ENCODE assay signal across 8 cellular contexts in genomic region chr12:56190695-56191155, GRCh38. TPM values are rescaled to one million over a fixed set of nuclear protein-coding genes. Genes with fewer than 3 reads are reported as not detected.
DNase-seq lines count a peak whose midpoint lies in the region; ATAC-seq and TF ChIP-seq lines count a peak whose summit lies in the region.

No MANE protein-coding gene starts in this region.

- peak overlapping the region; percentile 98 for H3K27ac Mint-ChIP-seq in endodermal cell

- H3F3A ChIP-seq in DOHH2 (ENCODE audit: control insufficient read depth, insufficient read depth): peaks cover 17% of the 10 kb centered on the region

- 44 to 51% methylated on average over 7 to 9 of the region's 9 CpGs for WGBS in endodermal cell (ENCODE audit: insufficient coverage in 1 of 2, insufficient read length in 1 of 2), 2 experiments

- H3K4me2 ChIP-seq in DOHH2 (ENCODE audit: low read length) (peak overlapping the region; percentile 85), osteoblast (ENCODE audit: insufficient read depth, low read length) (peak overlapping the region; percentile 98)

- no peaks in the 10 kb centered on the region for H3K9me3 ChIP-seq in DOHH2 (ENCODE audit: control insufficient read depth, insufficient read depth, low read length)
- no peaks in the 10 kb centered on the region for H3K9me3 ChIP-seq in endodermal cell (ENCODE audit: control insufficient read depth, low read length)
- no peaks in the 10 kb centered on the region for H3K9me3 ChIP-seq in osteoblast (ENCODE audit: low read depth, low read length)

- DNase-seq in NCI-H69 (lab: John Stamatoyannopoulos, UW): peak; percentile 66
- DNase-seq in endodermal cell: peak; percentile 72
- no peak for DNase-seq in osteoblast (ENCODE audit: insufficient read length, low spot score, missing footprints)
- no peak for DNase-seq in stimulated activated CD4-positive, alpha-beta T cell treated with anti-CD3 and anti-CD28 coated beads, Interleukin-2, amount 100 ng/mL, for 24 hours
- DNase-seq in UCSD-AML1 (lab: John Stamatoyannopoulos, UW; ENCODE audit: unreplicated experiment): no peak

- H3K4me3 Mint-ChIP-seq in endodermal cell: peak overlapping the region; percentile 97

- no peaks in the 10 kb centered on the region for H3K9me2 ChIP-seq in DOHH2 (replicated peaks; ENCODE audit: control insufficient read depth, low read length)

- peaks cover 28% of the 10 kb centered on the region for H3K36me3 Mint-ChIP-seq in endodermal cell (ENCODE audit: low read depth)

- H3K4me1 Mint-ChIP-seq in endodermal cell: peaks cover 12% of the 10 kb centered on the region

- no peaks in the 10 kb centered on the region for H3K9me3 Mint-ChIP-seq in endodermal cell

- no peak for ATAC-seq in HG03097 (IDR thresholded peaks at IDR 0.05; ENCODE audit: low FRiP score, unreplicated experiment)
- ATAC-seq in GM19463 (IDR thresholded peaks at IDR 0.05; ENCODE audit: unreplicated experiment): no peak

- TF ChIP-seq CTCF in DOHH2 (IDR thresholded peaks at IDR 0.05; ENCODE audit: low read depth, low read length, poor library complexity, severe bottlenecking) (no peak), endodermal cell (conservative IDR thresholded peaks at IDR 0.05) (no peak), osteoblast (IDR thresholded peaks at IDR 0.05; ENCODE audit: extremely low read depth, low read depth, low read length) (no peak)

- H3K79me2 ChIP-seq in DOHH2 (ENCODE audit: control insufficient read depth, low read length) (peaks cover 35% of the 10 kb centered on the region), osteoblast (ENCODE audit: insufficient read depth, low read length) (peaks cover 34% of the 10 kb centered on the region)

- H4K20me1 ChIP-seq in DOHH2 (ENCODE audit: control insufficient read depth, insufficient read depth, low read depth, low read length) (peaks cover 8% of the 10 kb centered on the region; the same call in 1 of the 2 replicates), osteoblast (ENCODE audit: insufficient read depth, low read length) (peaks cover 13% of the 10 kb centered on the region)

- peak overlapping the region; percentile 90 for H3K4me3 ChIP-seq in DOHH2 (ENCODE audit: low read length)
- peak overlapping the region; percentile 93 for H3K4me3 ChIP-seq in endodermal cell (ENCODE audit: low read length)
- peak overlapping the region; percentile 94 for H3K4me3 ChIP-seq in osteoblast (ENCODE audit: insufficient read depth, low read length)

- peak overlapping the region; percentile 41 for H3K9ac ChIP-seq in endodermal cell (ENCODE audit: extremely low read depth, low read length, poor library complexity, severe bottlenecking)

- H3K27me3 Mint-ChIP-seq in endodermal cell (ENCODE audit: insufficient read depth): no peaks in the 10 kb centered on the region

- H3K4me1 ChIP-seq in DOHH2 (ENCODE audit: control insufficient read depth, low read length): peaks cover 42% of the 10 kb centered on the region
- peaks cover 5% of the 10 kb centered on the region for H3K4me1 ChIP-seq in endodermal cell (ENCODE audit: control insufficient read depth, insufficient read depth, low read length)
- peaks cover 23% of the 10 kb centered on the region for H3K4me1 ChIP-seq in osteoblast (ENCODE audit: insufficient read depth, low read length)

- no peaks in the 10 kb centered on the region for H3K27me3 ChIP-seq in DOHH2 (ENCODE audit: control insufficient read depth, low read length)
- no peaks in the 10 kb centered on the region for H3K27me3 ChIP-seq in endodermal cell (ENCODE audit: control insufficient read depth, insufficient read depth, low read length, poor library complexity, severe bottlenecking)
- no peaks in the 10 kb centered on the region for H3K27me3 ChIP-seq in osteoblast (ENCODE audit: insufficient read depth, low read length)

- H3K27ac ChIP-seq in DOHH2 (ENCODE audit: low read depth, low read length) (peak overlapping the region; percentile 77), endodermal cell (ENCODE audit: low read depth, low read length) (no peak overlapping the region), osteoblast (ENCODE audit: low read depth, low read length) (no peak overlapping the region)

- peak overlapping the region; percentile 66 for H2AFZ ChIP-seq in osteoblast (ENCODE audit: low read length)

- peaks cover 31% of the 10 kb centered on the region for H3K36me3 ChIP-seq in DOHH2 (ENCODE audit: control insufficient read depth, low read length)
- H3K36me3 ChIP-seq in endodermal cell (ENCODE audit: control insufficient read depth, insufficient read depth, low read length): peaks cover 26% of the 10 kb centered on the region
- H3K36me3 ChIP-seq in osteoblast (ENCODE audit: insufficient read depth, low read length): peaks cover 4% of the 10 kb centered on the region

RNA-seq across cellular contexts. Expression of gene SMARCC2, which starts 1.4 kb away (rescaled TPM):
- total RNA-seq in endodermal cell (100 to 1,000 TPM; 127 to 129 TPM), osteoblast (65.9 and 70.4 TPM in 2 replicates)
- polyA plus RNA-seq in endodermal cell (2013, experiment 1 of 2): 114 TPM
- 107 TPM for polyA plus RNA-seq in endodermal cell (2013, experiment 2 of 2)

RNA-seq across cellular contexts. Expression of gene RNF41, which starts 31.0 kb away (rescaled TPM):
- total RNA-seq in endodermal cell (10 to 100 TPM; 45.8 to 48.9 TPM), osteoblast (155 and 159 TPM in 2 replicates)
- 41.5 TPM for polyA plus RNA-seq in endodermal cell (2013, experiment 1 of 2)
- 40.9 TPM for polyA plus RNA-seq in endodermal cell (2013, experiment 2 of 2)

RNA-seq across cellular contexts. Expression of gene MYL6, which starts 32.6 kb away (rescaled TPM):
- total RNA-seq in endodermal cell (1,000 to 10,000 TPM; 1,640 to 1,647 TPM), osteoblast (848 and 873 TPM in 2 replicates)
- polyA plus RNA-seq in endodermal cell (2013, experiment 1 of 2): 1,347 TPM
- polyA plus RNA-seq in endodermal cell (2013, experiment 2 of 2): 1,436 TPM

RNA-seq across cellular contexts. Expression of gene NABP2, which starts 33.4 kb away (rescaled TPM):
- total RNA-seq in endodermal cell: 10 to 100 TPM; 27.0 to 35.1 TPM
- polyA plus RNA-seq in endodermal cell (2013, experiment 1 of 2): 43.7 TPM
- 41.2 TPM for polyA plus RNA-seq in endodermal cell (2013, experiment 2 of 2)
- 26.8 and 27.4 TPM in 2 replicates for total RNA-seq in osteoblast

RNA-seq across cellular contexts. Expression of gene MYL6B, which starts 38.3 kb away (rescaled TPM):
- total RNA-seq in endodermal cell (100 to 1,000 TPM; 153 to 191 TPM), osteoblast (49.8 and 53.9 TPM in 2 replicates)
- 175 TPM for polyA plus RNA-seq in endodermal cell (2013, experiment 1 of 2)
- polyA plus RNA-seq in endodermal cell (2013, experiment 2 of 2): 170 TPM

Comparison
In these comparisons a context has a peak if more than half of its experiments do, and no peak if none do; other contexts are left out.
1. DNase-seq: peak in NCI-H69 (single experiment) and endodermal cell (single experiment); none in osteoblast (single experiment), stimulated activated CD4-positive, alpha-beta T cell treated with anti-CD3 and anti-CD28 coated beads, Interleukin-2, amount 100 ng/mL, for 24 hours (0 of 2) and UCSD-AML1 (single experiment).
2. Peak in every context shown above with its lines, with median percentiles within 50 percentile points of each other: H3K4me3 ChIP-seq.